ENCODE assay signal across 8 cellular contexts in the genomic region with DNA sequence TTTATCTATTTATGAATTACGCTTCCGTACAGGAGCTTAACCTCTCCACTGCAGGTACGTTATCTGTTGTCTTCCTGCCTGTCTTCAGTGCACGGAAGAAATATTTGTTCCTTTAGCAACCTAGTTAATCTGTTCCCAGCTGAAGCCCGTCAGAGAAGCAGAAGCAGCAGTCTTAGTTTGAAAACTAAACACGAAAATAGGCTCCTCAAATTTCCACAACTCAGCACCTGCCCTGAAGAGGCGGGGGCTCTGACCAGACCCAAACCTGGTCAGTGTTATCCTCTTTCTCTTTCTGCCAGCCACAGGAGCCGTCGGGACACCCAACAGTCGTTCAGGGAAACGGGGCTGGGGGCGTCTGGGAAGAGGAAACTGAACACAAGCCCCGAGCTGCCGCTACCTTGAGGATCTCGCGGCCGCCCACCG.
DNase-seq lines count a peak whose midpoint lies in the region; TF ChIP-seq lines count a peak whose summit lies in the region.

No MANE protein-coding gene starts in this region.

- H3K4me3 ChIP-seq in HAP-1 (peak overlapping the region; percentile 62), cardiac fibroblast (replicated peaks in 1 of 2; ENCODE audit: low read depth in 2 of 2, low read length in 2 of 2) (peak overlapping the region; percentile 74 to 80), mucosa of rectum (ENCODE audit: low read length in 2 of 2) (peak overlapping the region; percentile 88 to 91)

- H3K27ac ChIP-seq in mucosa of rectum (ENCODE audit: low read depth in 2 of 2, low read length in 2 of 2), result peak overlapping the region; percentile 95 to 96

- H3K9ac ChIP-seq in mucosa of rectum (ENCODE audit: low read depth in 1 of 2, low read length in 2 of 2), result peak overlapping the region; percentile 87

- POLR2A ChIA-PET in GM10248 (lab: Yijun Ruan, JAX), result interaction anchor here (1.2 to 4.2 kb wide), 3 partner anchors 9 to 22 kb away, joined by 3 to 19 read pairs (median 8); partner anchors contain the start of gene CCNG1

- H3K9me3 ChIP-seq in HAP-1, result no peaks in the 10 kb centered on the region
- no peaks in the 10 kb centered on the region for H3K9me3 ChIP-seq in mucosa of rectum (ENCODE audit: control insufficient read depth in 2 of 2, low read length in 2 of 2)

- TF ChIP-seq CTCF in cardiac fibroblast (IDR thresholded peaks at IDR 0.05; ENCODE audit: low read depth, low read length), result no peak
- no peak for TF ChIP-seq CTCF in GM10248 (IDR thresholded peaks at IDR 0.05; ENCODE audit: control extremely low read depth, extremely low read depth, low read depth, missing control alignments)

- H3K36me3 ChIP-seq in HAP-1 (replicated peaks), result peaks cover 25% of the 10 kb centered on the region
- peaks cover 10 to 11% of the 10 kb centered on the region in 2 donors for H3K36me3 ChIP-seq in mucosa of rectum (ENCODE audit: control insufficient read depth in 2 of 2, insufficient read depth in 2 of 2, low read length in 2 of 2)

- H3K27me3 ChIP-seq in HAP-1 (ENCODE audit: low read depth) (no peaks in the 10 kb centered on the region), mucosa of rectum (ENCODE audit: control insufficient read depth in 2 of 2, insufficient read depth in 2 of 2, low read length in 2 of 2) (no peaks in the 10 kb centered on the region)

- CTCF ChIA-PET in GM10248 (lab: Yijun Ruan, JAX), result interaction anchor here (1.0 to 3.5 kb wide), 15 partner anchors 8 to 51 kb away, joined by 3 to 19 read pairs (median 5); partner anchors contain the start of genes CCNG1 and MAT2B

- peak; percentile 36 for DNase-seq in DMS53 treated with DMSO at 0.1 percent for 48 hours (lab: John Stamatoyannopoulos, UW; ENCODE audit: unreplicated experiment)
- DNase-seq in DMS53 (lab: John Stamatoyannopoulos, UW), result no peak
- peak in 1 of 2 experiments; percentile 44 for DNase-seq in HAP-1 (ENCODE audit: low spot score in 2 of 2)
- peak; percentile 74 for DNase-seq in NCI-H146 (lab: John Stamatoyannopoulos, UW)
- DNase-seq in cardiac fibroblast (ENCODE audit: low read depth in 2 of 2), result no peak
- no peak for DNase-seq in GM10248 (ENCODE audit: extremely low spot score)
- DNase-seq in NCI-H1417 treated with DMSO at 0.1 percent for 48 hours (lab: John Stamatoyannopoulos, UW), result no peak

- H3K4me1 ChIP-seq in HAP-1, result peaks cover 18% of the 10 kb centered on the region
- peaks cover 12 to 17% of the 10 kb centered on the region in 2 donors for H3K4me1 ChIP-seq in mucosa of rectum (ENCODE audit: control insufficient read depth in 2 of 2, insufficient read depth in 2 of 2, low read length in 2 of 2)

- in situ Hi-C loops in HAP-1 (cut with MboI; ENCODE audit: low sequenced_read_pairs), result no loop called here

Comparison
In these comparisons a context has a peak if more than half of its experiments do, and no peak if none do; other contexts are left out.
1. DNase-seq: peak in DMS53 treated with DMSO at 0.1 percent for 48 hours (single experiment) and NCI-H146 (single experiment); none in DMS53 (single experiment), cardiac fibroblast (0 of 2), GM10248 (single experiment) and NCI-H1417 treated with DMSO at 0.1 percent for 48 hours (single experiment).
2. Peak in every context shown above with its lines, with median percentiles within 50 percentile points of each other: H3K4me3 ChIP-seq.